8 cellular contexts compared by ENCODE assay signal in genomic region chr10:131900350-131901152, GRCh38. TPM values are rescaled to one million over a fixed set of nuclear protein-coding genes. Genes with fewer than 3 reads are reported as not detected.
DNase-seq lines count a peak whose midpoint lies in the region; ATAC-seq and TF ChIP-seq lines count a peak whose summit lies in the region.

Gene PPP2R2D (plus strand): TSS chr10:131901008. CDS start chr10:131901149, 141 bp downstream.

- TF ChIP-seq EP300 in tibial nerve (IDR thresholded peaks at IDR 0.05) = peak in 1 of 2 donors; percentile 56

- no peaks in the 10 kb centered on the region for H3K9me3 Mint-ChIP-seq in activated naive CD8-positive, alpha-beta T cell treated with anti-CD3 and anti-CD28 coated beads, Interleukin-2, amount 50 U/mL, for 24 hours

- H4K91ac ChIP-seq in trophoblast cell (ENCODE audit: low read depth, low read length) = peak within 1 kb of the TSS; percentile 95

- H4K8ac ChIP-seq in trophoblast cell (ENCODE audit: low read depth, low read length) = peak within 1 kb of the TSS; percentile 94

- H3K36me3 ChIP-seq in cardiac muscle cell (no peaks in the 10 kb centered on the region), trophoblast cell (ENCODE audit: control insufficient read depth in 1 of 2, insufficient read depth in 2 of 2, low read length in 2 of 2) (peaks cover 4 to 6% of the 10 kb centered on the region in 2 experiments), tibial nerve (peaks cover 0 to 3% (median 0%) of the 10 kb centered on the region in 3 donors)

- peak; percentile 83 for DNase-seq in NCI-H1092 treated with DMSO at 0.1 percent for 48 hours (lab: John Stamatoyannopoulos, UW)
- DNase-seq in SW480 (ENCODE audit: low spot score) = peak; percentile 91
- DNase-seq in activated naive CD8-positive, alpha-beta T cell treated with anti-CD3 and anti-CD28 coated beads, Interleukin-2, amount 50 U/mL, for 24 hours = peak; percentile 95
- peak; percentile 93 to 97 for DNase-seq in cardiac muscle cell (ENCODE audit: low read depth in 1 of 2, low spot score in 1 of 2)
- peak; percentile 93 to 98 for DNase-seq in trophoblast cell
- peak; percentile 86 to 87 for DNase-seq in tibial nerve (ENCODE audit: low spot score in 2 of 2)

- H3K4ac ChIP-seq in trophoblast cell (ENCODE audit: low read depth, low read length) = peak within 1 kb of the TSS; percentile 98

- H3K36me3 Mint-ChIP-seq in activated naive CD8-positive, alpha-beta T cell treated with anti-CD3 and anti-CD28 coated beads, Interleukin-2, amount 50 U/mL, for 24 hours (ENCODE audit: low read depth) = peaks cover 10% of the 10 kb centered on the region

- peak within 1 kb of the TSS; percentile 62 for H2AFZ ChIP-seq in trophoblast cell (ENCODE audit: insufficient read depth, low read length, poor library complexity)

- peaks cover 20% of the 10 kb centered on the region for H3K79me2 ChIP-seq in trophoblast cell (ENCODE audit: control insufficient read depth, insufficient read depth, low read length, poor library complexity)

- TF ChIP-seq CTCF in cardiac muscle cell (IDR thresholded peaks at IDR 0.05; ENCODE audit: low read depth, low read length) = no peak
- peak in 2 of 5 experiments; percentile 6 to 26 for TF ChIP-seq CTCF in tibial nerve (IDR thresholded peaks at IDR 0.05)

- no peak within 1 kb of the TSS for H2BK12ac ChIP-seq in trophoblast cell (ENCODE audit: low read length)

- peak; percentile 84 for ATAC-seq in HG02623 (IDR thresholded peaks at IDR 0.05; ENCODE audit: unreplicated experiment)
- ATAC-seq in activated naive CD8-positive, alpha-beta T cell treated with anti-CD3 and anti-CD28 coated beads, Interleukin-2, amount 50 U/mL, for 24 hours = peak; percentile 80

- peak within 1 kb of the TSS; percentile 80 for H3K27ac Mint-ChIP-seq in activated naive CD8-positive, alpha-beta T cell treated with anti-CD3 and anti-CD28 coated beads, Interleukin-2, amount 50 U/mL, for 24 hours

- TF ChIP-seq POLR2A in GM10847 (IDR thresholded peaks at IDR 0.05; ENCODE audit: extremely low read depth, insufficient read length) = peak; percentile 55
- peak; percentile 17 to 57 for TF ChIP-seq POLR2A in tibial nerve (IDR thresholded peaks at IDR 0.05)

- peak within 1 kb of the TSS; percentile 98 for H3K4me2 ChIP-seq in trophoblast cell (ENCODE audit: low read length)

- H3K4me1 Mint-ChIP-seq in activated naive CD8-positive, alpha-beta T cell treated with anti-CD3 and anti-CD28 coated beads, Interleukin-2, amount 50 U/mL, for 24 hours = peaks cover 61% of the 10 kb centered on the region

- H3K27me3 Mint-ChIP-seq in activated naive CD8-positive, alpha-beta T cell treated with anti-CD3 and anti-CD28 coated beads, Interleukin-2, amount 50 U/mL, for 24 hours = peaks cover 14% of the 10 kb centered on the region

- peak within 1 kb of the TSS; percentile 99 for H3K14ac ChIP-seq in trophoblast cell (ENCODE audit: low read length)

- H3K79me1 ChIP-seq in trophoblast cell (ENCODE audit: low read length) = peaks cover 11% of the 10 kb centered on the region

- H2BK120ac ChIP-seq in trophoblast cell (ENCODE audit: insufficient read depth, low read length, poor library complexity) = peak within 1 kb of the TSS; percentile 92

- peak within 1 kb of the TSS; percentile 97 for H3K18ac ChIP-seq in trophoblast cell (ENCODE audit: low read length)

- H4K12ac ChIP-seq in trophoblast cell (ENCODE audit: low read depth, low read length) = peak within 1 kb of the TSS; percentile 81

- H3K23ac ChIP-seq in trophoblast cell (ENCODE audit: low read length) = no peak within 1 kb of the TSS

- H3K27ac ChIP-seq in cardiac muscle cell (peak within 1 kb of the TSS; percentile 99), trophoblast cell (ENCODE audit: low read depth, low read length) (peak within 1 kb of the TSS; percentile 88), tibial nerve (peak within 1 kb of the TSS; percentile 82 to 98 (median 93))

- H3K4me1 ChIP-seq in cardiac muscle cell (ENCODE audit: low read depth) = peaks cover 14% of the 10 kb centered on the region
- peaks cover 12 to 15% of the 10 kb centered on the region in 2 experiments for H3K4me1 ChIP-seq in trophoblast cell (ENCODE audit: control insufficient read depth in 1 of 2, insufficient read depth in 2 of 2, low read length in 2 of 2)
- peaks cover 0 to 48% (median 26%) of the 10 kb centered on the region in 4 donors for H3K4me1 ChIP-seq in tibial nerve

- peak within 1 kb of the TSS; percentile 77 for H2BK5ac ChIP-seq in trophoblast cell (ENCODE audit: low read depth, low read length, poor library complexity)

- H3K4me3 ChIP-seq in cardiac muscle cell = peak within 1 kb of the TSS; percentile 92
- peak within 1 kb of the TSS; percentile 94 for H3K4me3 ChIP-seq in trophoblast cell (ENCODE audit: low read depth, low read length)
- peak within 1 kb of the TSS; percentile 58 to 99 (median 88) for H3K4me3 ChIP-seq in tibial nerve

- peak within 1 kb of the TSS; percentile 95 for H3K9ac ChIP-seq in trophoblast cell (ENCODE audit: low read length)

- H3K27me3 ChIP-seq in cardiac muscle cell = peaks cover 10% of the 10 kb centered on the region
- no peaks in the 10 kb centered on the region for H3K27me3 ChIP-seq in trophoblast cell (ENCODE audit: insufficient read depth, low read length)
- peaks cover 0 to 13% of the 10 kb centered on the region in 2 donors for H3K27me3 ChIP-seq in tibial nerve

- peak within 1 kb of the TSS; percentile 89 for H3K4me3 Mint-ChIP-seq in activated naive CD8-positive, alpha-beta T cell treated with anti-CD3 and anti-CD28 coated beads, Interleukin-2, amount 50 U/mL, for 24 hours

- peak within 1 kb of the TSS; percentile 92 for H2AK5ac ChIP-seq in trophoblast cell (ENCODE audit: low read length)

- no CpG with 5 or more reads among the region's 107 CpGs for WGBS in trophoblast cell (ENCODE audit: extremely low coverage, insufficient coverage, insufficient read length)
- WGBS in tibial nerve, 2 donors = 0% methylated on average over 39 to 51 of the region's 107 CpGs

- H3K9me3 ChIP-seq in cardiac muscle cell (ENCODE audit: low read depth) = no peaks in the 10 kb centered on the region
- H3K9me3 ChIP-seq in trophoblast cell (ENCODE audit: insufficient read depth, low read depth, low read length) = no peaks in the 10 kb centered on the region
- H3K9me3 ChIP-seq in tibial nerve = no peaks in the 10 kb centered on the region

RNA-seq across cellular contexts. Expression of gene PPP2R2D, which starts in this region (rescaled TPM):
- total RNA-seq in cardiac muscle cell (40.5 and 43.5 TPM in 2 replicates), tibial nerve (10 to 100 TPM; 22.9 to 35.1 (median 28.9) TPM)
- polyA plus RNA-seq in cardiac muscle cell = 37.3 and 45.0 TPM in 2 replicates
- polyA plus RNA-seq in trophoblast cell (2013) = 40.4 and 40.5 TPM in 2 replicates

Comparison
In these comparisons a context has a peak if more than half of its experiments do, and no peak if none do; other contexts are left out.
1. Peak in every context shown above with its lines: DNase-seq, ATAC-seq, H3K4me3 ChIP-seq and H3K27ac ChIP-seq.